In genomic region chr1:100036718-100037664, GRCh38 we compare ENCODE assay signal across 8 cellular contexts.
A peak's percentile ranks its signal among the peaks of the same experiment; 100 is the strongest.
DNase-seq lines count a peak whose midpoint lies in the region; ATAC-seq, FAIRE-seq and TF ChIP-seq lines count a peak whose summit lies in the region.

No MANE protein-coding gene starts in this region.

- no peak for FAIRE-seq in H1 (lab: Jason Lieb, UNC)

- peak; percentile 23; the same call in 1 of the 2 replicates for ATAC-seq in HCT116
- ATAC-seq in RWPE2 (ENCODE audit: low read depth) = peak; percentile 28; the same call in 2 of the 3 replicates
- ATAC-seq in GM21526 (IDR thresholded peaks at IDR 0.05; ENCODE audit: low FRiP score, unreplicated experiment) = no peak
- ATAC-seq in GM18517 (IDR thresholded peaks at IDR 0.05; ENCODE audit: unreplicated experiment) = no peak

- H3K36me3 ChIP-seq in HCT116 (ENCODE audit: control insufficient read depth in 1 of 2, insufficient read depth in 2 of 2, low read length in 2 of 2) = no peaks in the 10 kb centered on the region
- peaks cover 11% of the 10 kb centered on the region; the same call in 1 of the 2 replicates for H3K36me3 ChIP-seq in RWPE2 (ENCODE audit: low read depth)
- H3K36me3 ChIP-seq in H1 (ENCODE audit: control insufficient read depth in 2 of 4, insufficient read depth in 4 of 4, low read length in 3 of 4) = no peaks in the 10 kb centered on the region; a peak in 1 of 8 replicates
- H3K36me3 ChIP-seq in muscle layer of colon (ENCODE audit: insufficient read depth, low read length) = no peaks in the 10 kb centered on the region

- peak overlapping the region; percentile 72; the same call in 1 of the 2 replicates for H2BK15ac ChIP-seq in H1 (ENCODE audit: low read length)

- TF ChIP-seq EP300 in H1 (IDR thresholded peaks at IDR 0.05; ENCODE audit: borderline replicate concordance in 1 of 2, low read depth in 2 of 2, low read length in 2 of 2) = no peak

- no peak overlapping the region for H2AK5ac ChIP-seq in H1 (ENCODE audit: low read depth, low read length)

- no peaks in the 10 kb centered on the region for H3K9me2 ChIP-seq in HCT116 (ENCODE audit: insufficient read depth)

- H3K27ac ChIP-seq in HCT116 (ENCODE audit: low read depth, low read length) (peak overlapping the region; percentile 88), RWPE2 (ENCODE audit: poor library complexity, severe bottlenecking) (peak overlapping the region; percentile 81), H1 (ENCODE audit: low read depth, low read length) (peak overlapping the region; percentile 97), muscle layer of colon (ENCODE audit: low read depth, low read length) (peak overlapping the region; percentile 96)

- H3K14ac ChIP-seq in H1 (ENCODE audit: insufficient read length) = no peak overlapping the region

- peaks cover 50% of the 10 kb centered on the region for H3K79me2 ChIP-seq in HCT116 (ENCODE audit: insufficient read depth, low read length)
- H3K79me2 ChIP-seq in H1 (ENCODE audit: control insufficient read depth in 1 of 2, insufficient read depth in 2 of 2, low read length in 2 of 2) = peaks cover 9 to 49% of the 10 kb centered on the region in 2 experiments; a peak in 3 of 4 replicates

- H3K4me3 ChIP-seq in HCT116 (replicated peaks in 1 of 2; ENCODE audit: low read depth in 1 of 2, low read length in 2 of 2) (peak overlapping the region; percentile 62 to 75), RWPE2 (ENCODE audit: severe bottlenecking) (peak overlapping the region; percentile 64), H1 (ENCODE audit: extremely low read depth in 1 of 4, insufficient read depth in 2 of 4, low read depth in 3 of 4, low read length in 4 of 4) (peak overlapping the region; percentile 95 to 98 (median 98)), muscle layer of colon (ENCODE audit: low read depth in 1 of 2, low read length in 2 of 2) (peak overlapping the region; percentile 89 to 95)

- TF ChIP-seq POLR2A in HCT116 (IDR thresholded peaks at IDR 0.05; ENCODE audit: borderline replicate concordance, extremely low read depth, insufficient read depth, insufficient read length) (no peak), H1 (IDR thresholded peaks at IDR 0.05; ENCODE audit: control extremely low read depth in 1 of 2, low read depth in 2 of 2, low read length in 2 of 2) (no peak)

- H3K79me1 ChIP-seq in H1 (ENCODE audit: low read depth, low read length) = no peaks in the 10 kb centered on the region

- H3K23ac ChIP-seq in H1 (ENCODE audit: insufficient read length) = no peak overlapping the region

- no peak overlapping the region for H2BK20ac ChIP-seq in H1 (ENCODE audit: low read length)

- H2BK5ac ChIP-seq in H1 (ENCODE audit: low read depth, low read length) = peak overlapping the region; percentile 98; the same call in 1 of the 2 replicates

- no peaks in the 10 kb centered on the region for H3K27me3 ChIP-seq in HCT116 (ENCODE audit: insufficient read depth, low read length)
- H3K27me3 ChIP-seq in RWPE2 (ENCODE audit: insufficient read depth, poor library complexity, severe bottlenecking) = no peaks in the 10 kb centered on the region
- H3K27me3 ChIP-seq in H1 (replicated peaks in 1 of 4; ENCODE audit: control insufficient read depth in 3 of 4, extremely low read depth in 1 of 4, insufficient read depth in 3 of 4, low read length in 3 of 4) = no peaks in the 10 kb centered on the region
- no peaks in the 10 kb centered on the region for H3K27me3 ChIP-seq in muscle layer of colon (ENCODE audit: control insufficient read depth in 1 of 2, insufficient read depth in 2 of 2, low read length in 2 of 2)

- no peak overlapping the region for H3K18ac ChIP-seq in H1 (ENCODE audit: extremely low read depth, low read length)

- H2AFZ ChIP-seq in HCT116 (ENCODE audit: low read depth, low read length, poor library complexity, severe bottlenecking) (no peak overlapping the region), H1 (ENCODE audit: low read length) (peak overlapping the region; percentile 91)

- CTCF ChIA-PET in HCT116 (lab: Charles Lee) = no interaction called here
- CTCF ChIA-PET in H1 (lab: Charles Lee; ENCODE audit: partially characterized antibody) = interaction anchor here (1.2 to 1.6 kb wide), 3 partner anchors 19 to 227 kb away, joined by 3 to 4 read pairs (median 4); no protein-coding TSS in a partner anchor

- intact Hi-C loops in HCT116 (cut with micrococcal nuclease) = no loop called here

- H3K9me3 ChIP-seq in HCT116 (ENCODE audit: control insufficient read depth in 1 of 2, insufficient read depth in 1 of 2, low read depth in 1 of 2, low read length in 2 of 2) (no peaks in the 10 kb centered on the region), RWPE2 (ENCODE audit: severe bottlenecking) (no peaks in the 10 kb centered on the region), H1 (ENCODE audit: insufficient read depth in 2 of 2, low read depth in 1 of 2, low read length in 1 of 2) (no peaks in the 10 kb centered on the region), muscle layer of colon (ENCODE audit: low read length) (no peaks in the 10 kb centered on the region)

- peak; percentile 30 for DNase-seq in D341Med (ENCODE audit: low spot score)
- no peak for DNase-seq in HCT116 (ENCODE audit: low read depth, low spot score)
- no peak for DNase-seq in RWPE2 (ENCODE audit: low spot score)
- DNase-seq in H1 (ENCODE audit: low read depth in 1 of 2, low spot score in 2 of 2) = no peak
- DNase-seq in activated CD4-positive, CD25-positive, alpha-beta regulatory T cell (lab: John Stamatoyannopoulos, UW) = no peak

- no peak overlapping the region for H3K56ac ChIP-seq in H1 (replicated peaks; ENCODE audit: insufficient read length, low read depth, low read length)

- no peak overlapping the region for H4K8ac ChIP-seq in H1 (ENCODE audit: extremely low read depth, insufficient read depth, low read length)

- no peak overlapping the region for H3K4ac ChIP-seq in H1 (replicated peaks; ENCODE audit: insufficient read length, low read depth, low read length)

- TSS peak; percentile 90 for BruUV-seq in HCT116 (replicated peaks; lab: Mats Ljungman, UMichigan)

- H3K4me2 ChIP-seq in HCT116 (ENCODE audit: low read length) (peak overlapping the region; percentile 79), H1 (ENCODE audit: insufficient read depth in 1 of 2, low read depth in 2 of 2, low read length in 2 of 2) (peak overlapping the region; percentile 64 to 89)

- POLR2A ChIA-PET in HCT116 (lab: Charles Lee) (no interaction called here), H1 (lab: Charles Lee; ENCODE audit: partially characterized antibody) (interaction anchor here (0.8 to 2.9 kb wide), 12 partner anchors 12 to 419 kb away, joined by 3 to 13 read pairs (median 4); partner anchors contain the start of genes AGL, SASS6, SLC35A3 and TRMT13)

- no peak for TF ChIP-seq CTCF in HCT116 (IDR thresholded peaks at IDR 0.05 in 2 of 3, conservative IDR thresholded peaks at IDR 0.05 in 1 of 3; ENCODE audit: borderline replicate concordance in 1 of 3, insufficient read depth in 1 of 3, low read depth in 2 of 3, low read length in 2 of 3)
- TF ChIP-seq CTCF in RWPE2 (IDR thresholded peaks at IDR 0.05; ENCODE audit: poor library complexity, severe bottlenecking) = no peak
- no peak for TF ChIP-seq CTCF in H1 (IDR thresholded peaks at IDR 0.05; ENCODE audit: control extremely low read depth in 1 of 3, insufficient read depth in 1 of 3, low read depth in 1 of 3, low read length in 3 of 3)

- TF ChIP-seq RAD21 in HCT116 (IDR thresholded peaks at IDR 0.05; ENCODE audit: low read depth) (no peak), H1 (IDR thresholded peaks at IDR 0.05 in 1 of 2, conservative IDR thresholded peaks at IDR 0.05 in 1 of 2; ENCODE audit: low read depth in 2 of 2, low read length in 2 of 2) (no peak)

- H3K9ac ChIP-seq in HCT116 (ENCODE audit: low read length) = peak overlapping the region; percentile 82
- H3K9ac ChIP-seq in H1 (replicated peaks in 1 of 4; ENCODE audit: extremely low read depth in 1 of 4, low read depth in 3 of 4, low read length in 3 of 4) = peak overlapping the region; percentile 90 to 97 (median 94)
- H3K9ac ChIP-seq in muscle layer of colon (ENCODE audit: low read length) = peak overlapping the region; percentile 93

- no peak overlapping the region for H4K5ac ChIP-seq in H1 (ENCODE audit: insufficient read length, low read depth, low read length)

- H4K91ac ChIP-seq in H1 (replicated peaks; ENCODE audit: insufficient read length, low read length) = no peak overlapping the region

- H3K23me2 ChIP-seq in H1 (ENCODE audit: low read depth, low read length) = peaks cover 6% of the 10 kb centered on the region; the same call in 1 of the 2 replicates

- RAD21 ChIA-PET in HCT116 (lab: Charles Lee; ENCODE audit: low non-redundant PET in 1 of 2, low total read pairs in 2 of 2, uncharacterized antibody in 2 of 2, unreplicated experiment in 2 of 2) = interaction anchor here in 1 of 2 experiments (0.6 kb wide), 1 partner anchor 139 kb away, joined by 3 read pairs; no protein-coding TSS in a partner anchor

- peaks cover 0 to 24% of the 10 kb centered on the region in 2 experiments; a peak in 2 of 4 replicates for H3K4me1 ChIP-seq in HCT116 (ENCODE audit: control insufficient read depth in 1 of 2, insufficient read depth in 2 of 2, low read length in 2 of 2)
- peaks cover 18% of the 10 kb centered on the region for H3K4me1 ChIP-seq in RWPE2 (ENCODE audit: insufficient read depth, poor library complexity, severe bottlenecking)
- no peaks in the 10 kb centered on the region for H3K4me1 ChIP-seq in H1 (replicated peaks in 1 of 4; ENCODE audit: control insufficient read depth in 3 of 4, insufficient read depth in 4 of 4, low read length in 3 of 4)
- H3K4me1 ChIP-seq in muscle layer of colon (ENCODE audit: insufficient read depth, low read length) = peaks cover 32% of the 10 kb centered on the region

- H4K20me1 ChIP-seq in HCT116 (ENCODE audit: insufficient read depth) (no peaks in the 10 kb centered on the region), H1 (replicated peaks in 1 of 2; ENCODE audit: control insufficient read depth in 1 of 2, insufficient read depth in 2 of 2, low read length in 2 of 2) (no peaks in the 10 kb centered on the region)

- 26% methylated on average over 11 of the region's 11 CpGs; no CpG with 5 or more reads in 1 of the 2 experiments for WGBS in H1 (ENCODE audit: extremely low coverage in 1 of 2, insufficient coverage in 1 of 2, insufficient read length in 1 of 2, insufficient replicate concordance in 2 of 2, low coverage in 1 of 2, low lambda C conversion rate in 2 of 2, missing lambda C conversion rate in 1 of 2), 2 experiments

- peak overlapping the region; percentile 78; the same call in 1 of the 2 replicates for H2BK12ac ChIP-seq in H1 (ENCODE audit: low read depth, low read length)

- H2BK120ac ChIP-seq in H1 (replicated peaks; ENCODE audit: low read depth, low read length) = no peak overlapping the region

TF ChIP-seq in H1, 55 proteins besides CTCF, POLR2A, EP300 and RAD21 (continues in another document):
- TF ChIP-seq ATF3 (IDR thresholded peaks at IDR 0.05; ENCODE audit: insufficient read depth, low read depth, low read length) = no peak
- 0 out of 2 replicates have a peak, but pooled peaks have one; percentile 29 for TF ChIP-seq TAF1 (IDR thresholded peaks at IDR 0.05; ENCODE audit: low read depth, low read length)
- TF ChIP-seq BRCA1 (IDR thresholded peaks at IDR 0.05; ENCODE audit: low read depth, low read length) = no peak

Comparison
In these comparisons a context has a peak if more than half of its experiments do, and no peak if none do; other contexts are left out.
1. ATAC-seq: peak in HCT116 (single experiment) and RWPE2 (single experiment); none in GM21526 (single experiment) and GM18517 (single experiment).
2. Peak in every context shown above with its lines, with median percentiles within 50 percentile points of each other: H3K27ac ChIP-seq, H3K4me3 ChIP-seq and H3K9ac ChIP-seq.